Comparison of ENCODE assay signal across 16 cellular contexts in genomic region chr12:63353559-63353958, GRCh38.
DNase-seq lines count a peak whose midpoint lies in the region; ATAC-seq and TF ChIP-seq lines count a peak whose summit lies in the region.
"Had no signal": no experiment of that assay in that cellular context is flagged by ENCODE, and none has a peak within 500 bp of the region (broad histone marks: within the 10 kb centered on the region; RNA-seq: fewer than 3 reads in every experiment).

No MANE protein-coding gene starts in this region.

- H3K4me3 ChIP-seq in RWPE2 (ENCODE audit: severe bottlenecking), result no peak overlapping the region
- H3K4me3 ChIP-seq in foreskin fibroblast (ENCODE audit: low read depth in 1 of 2, low read length in 2 of 2), result no peak overlapping the region
- H3K4me3 ChIP-seq in CD4-positive, alpha-beta memory T cell (ENCODE audit: low read length in 2 of 2), result no peak overlapping the region
- H3K4me3 ChIP-seq: pancreas, SJSA1 had no signal

- CTCF ChIA-PET in CD4-positive, alpha-beta memory T cell (lab: Charles Lee; ENCODE audit: partially characterized antibody), result no interaction called here

- peak; percentile 78 for ATAC-seq in RWPE2 (ENCODE audit: low read depth)
- ATAC-seq: effector memory CD8-positive, alpha-beta T cell; pancreas; WTC11 had no signal

- H3K27ac Mint-ChIP-seq in CD4-positive, alpha-beta memory T cell, result no peak overlapping the region
- H3K27ac Mint-ChIP-seq: effector memory CD8-positive, alpha-beta T cell; memory B cell; WTC11 had no signal

- POLR2A ChIA-PET in CD4-positive, alpha-beta memory T cell (lab: Charles Lee; ENCODE audit: partially characterized antibody), result no interaction called here

- H3K36me3 Mint-ChIP-seq in CD4-positive, alpha-beta memory T cell, result no peaks in the 10 kb centered on the region
- H3K36me3 Mint-ChIP-seq: memory B cell, WTC11 had no signal

- TF ChIP-seq CTCF in RWPE2 (IDR thresholded peaks at IDR 0.05; ENCODE audit: poor library complexity, severe bottlenecking) (peak; percentile 39), foreskin fibroblast (IDR thresholded peaks at IDR 0.05; ENCODE audit: low read depth, low read length) (no peak)

- H3K4me3 Mint-ChIP-seq in CD4-positive, alpha-beta memory T cell, result no peak overlapping the region
- H3K4me3 Mint-ChIP-seq: effector memory CD8-positive, alpha-beta T cell; memory B cell; WTC11 had no signal

- no peaks in the 10 kb centered on the region for H3K4me1 Mint-ChIP-seq in CD4-positive, alpha-beta memory T cell
- H3K4me1 Mint-ChIP-seq: memory B cell had no signal

- no peak overlapping the region for H3K27ac ChIP-seq in RWPE2 (ENCODE audit: poor library complexity, severe bottlenecking)
- no peak overlapping the region for H3K27ac ChIP-seq in CD4-positive, alpha-beta memory T cell (ENCODE audit: low read depth, low read length)
- H3K27ac ChIP-seq: pancreas, SJSA1 had no signal

- H3K27me3 ChIP-seq in RWPE2 (ENCODE audit: insufficient read depth, poor library complexity, severe bottlenecking), result peaks cover 8% of the 10 kb centered on the region
- no peaks in the 10 kb centered on the region for H3K27me3 ChIP-seq in CD4-positive, alpha-beta memory T cell (ENCODE audit: insufficient read depth, low read length)
- H3K27me3 ChIP-seq: pancreas, SJSA1 had no signal

- H3K27me3 Mint-ChIP-seq in CD4-positive, alpha-beta memory T cell, result no peaks in the 10 kb centered on the region
- H3K27me3 Mint-ChIP-seq: effector memory CD8-positive, alpha-beta T cell; memory B cell had no signal

- peaks cover 0 to 6% (median 0%) of the 10 kb centered on the region in 8 donors for H3K9me3 Mint-ChIP-seq in CD4-positive, alpha-beta memory T cell
- H3K9me3 Mint-ChIP-seq: WTC11 had no signal

- DNase-seq in COLO829 (ENCODE audit: low spot score) (peak; percentile 27), HS-5 (ENCODE audit: low read depth) (peak; percentile 36), RWPE2 (ENCODE audit: low spot score) (no peak), foreskin fibroblast (peak; percentile 1 to 12), AG08395 (ENCODE audit: low spot score) (no peak), iPS-NIHi7 (ENCODE audit: extremely low spot score) (no peak), NCI-H2196 (lab: John Stamatoyannopoulos, UW; ENCODE audit: unreplicated experiment) (no peak)
- no peak for DNase-seq in CD4-positive, alpha-beta memory T cell
- DNase-seq: activated T-cell treated with anti-CD3 and anti-CD28 coated beads, Interleukin-2, amount 50 U/mL, for 1 hour; effector memory CD8-positive, alpha-beta T cell; pancreas; stimulated activated CD4-positive, alpha-beta T cell treated with anti-CD3 and anti-CD28 coated beads, Interleukin-4, amount 100 ng/mL, for 24 hours; stimulated activated naive CD4-positive, alpha-beta T cell had no signal

- intact Hi-C loops in CD4-positive, alpha-beta memory T cell (cut with micrococcal nuclease), result no loop called here

- H3K9me3 ChIP-seq in RWPE2 (ENCODE audit: severe bottlenecking), result no peaks in the 10 kb centered on the region
- no peaks in the 10 kb centered on the region for H3K9me3 ChIP-seq in CD4-positive, alpha-beta memory T cell (ENCODE audit: control insufficient read depth in 1 of 2, low read length in 2 of 2)
- H3K9me3 ChIP-seq: pancreas, SJSA1 had no signal

- peaks cover 4% of the 10 kb centered on the region for H3K4me1 ChIP-seq in RWPE2 (ENCODE audit: insufficient read depth, poor library complexity, severe bottlenecking)
- no peaks in the 10 kb centered on the region for H3K4me1 ChIP-seq in CD4-positive, alpha-beta memory T cell (ENCODE audit: insufficient read depth, low read length)
- H3K4me1 ChIP-seq: pancreas, SJSA1 had no signal

- no peaks in the 10 kb centered on the region for H3K36me3 ChIP-seq in RWPE2 (ENCODE audit: low read depth)
- no peaks in the 10 kb centered on the region for H3K36me3 ChIP-seq in CD4-positive, alpha-beta memory T cell (ENCODE audit: insufficient read depth, low read length)
- H3K36me3 ChIP-seq: pancreas, SJSA1 had no signal

Comparison
In these comparisons a context has a peak if more than half of its experiments do, and no peak if none do; other contexts are left out.
1. DNase-seq: peak in COLO829 (single experiment), HS-5 (single experiment) and foreskin fibroblast (2 of 2); none in RWPE2 (single experiment), AG08395 (single experiment), iPS-NIHi7 (single experiment), CD4-positive, alpha-beta memory T cell (0 of 5) and NCI-H2196 (single experiment).